8 cellular contexts compared by ENCODE assay signal in the genomic region with DNA sequence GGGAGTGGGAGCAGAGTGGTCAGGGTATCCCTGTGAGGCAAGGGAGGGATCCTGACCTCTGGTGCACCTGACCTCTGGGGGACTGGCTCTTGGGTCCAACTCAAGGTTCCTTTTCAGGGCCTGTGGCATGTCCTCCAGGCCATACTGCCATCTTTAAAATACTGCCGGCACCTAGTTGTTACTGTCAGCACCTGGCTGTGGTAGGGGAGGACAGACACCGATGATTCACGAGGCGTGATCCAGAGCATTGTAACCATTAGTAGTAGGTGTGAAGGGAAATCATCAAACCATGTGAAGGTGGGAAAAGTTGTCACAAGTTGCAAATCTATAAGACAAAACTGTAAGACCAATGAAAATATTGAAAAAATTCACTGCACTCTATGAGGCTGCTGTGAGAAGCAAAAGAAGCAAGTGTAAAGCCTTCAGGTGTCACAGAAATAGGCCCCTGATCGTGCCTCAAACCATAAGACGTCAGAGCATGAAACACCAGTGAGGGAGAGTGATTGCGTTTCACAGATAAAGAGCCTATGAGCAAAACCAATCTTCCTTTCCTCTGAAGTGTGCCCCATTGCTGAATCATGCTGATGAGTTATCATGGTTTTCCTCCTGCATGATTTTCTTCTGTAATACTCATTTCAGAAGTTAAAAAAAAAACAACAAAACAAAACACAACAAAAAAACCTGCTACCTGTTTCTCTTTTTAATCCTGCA.
DNase-seq lines count a peak whose midpoint lies in the region; ATAC-seq lines count a peak whose summit lies in the region.

No MANE protein-coding gene starts in this region.

- H3K27me3 Mint-ChIP-seq in central memory CD8-positive, alpha-beta T cell: no peaks in the 10 kb centered on the region

- H3K4me1 Mint-ChIP-seq in central memory CD8-positive, alpha-beta T cell: peaks cover 91% of the 10 kb centered on the region

- no peak overlapping the region for H3K27ac ChIP-seq in caudate nucleus (ENCODE audit: low read depth, low read length)

- H3K4me3 Mint-ChIP-seq in central memory CD8-positive, alpha-beta T cell: peak overlapping the region; percentile 67

- H3K36me3 Mint-ChIP-seq in central memory CD8-positive, alpha-beta T cell (ENCODE audit: insufficient read depth): peaks cover 10% of the 10 kb centered on the region

- H3K27ac Mint-ChIP-seq in central memory CD8-positive, alpha-beta T cell (ENCODE audit: low read depth): peak overlapping the region; percentile 97

- H3K9me3 Mint-ChIP-seq in central memory CD8-positive, alpha-beta T cell: no peaks in the 10 kb centered on the region

- peak; percentile 66 for ATAC-seq in GM21529 (IDR thresholded peaks at IDR 0.05; ENCODE audit: unreplicated experiment)
- peak; percentile 93 for ATAC-seq in central memory CD8-positive, alpha-beta T cell (replicated peaks; ENCODE audit: extremely low read depth, poor library complexity, severe bottlenecking)
- ATAC-seq in GM19455 (IDR thresholded peaks at IDR 0.05; ENCODE audit: unreplicated experiment): no peak

- DNase-seq in activated CD4-positive, CD25-positive, alpha-beta regulatory T cell treated with anti-CD3 and anti-CD28 coated beads, Interleukin-2, amount 50 U/mL, for 16 hours (ENCODE audit: low read depth, low spot score): peak; percentile 56
- DNase-seq in central memory CD8-positive, alpha-beta T cell (ENCODE audit: low spot score in 2 of 2): peak; percentile 35 to 80
- DNase-seq in stimulated activated CD4-positive, alpha-beta T cell treated with anti-CD3 and anti-CD28 coated beads, Interleukin-2, amount 100 ng/mL, for 24 hours: peak; percentile 58 to 64
- no peak for DNase-seq in caudate nucleus (lab: John Stamatoyannopoulos, UW)
- DNase-seq in NCI-H446 (lab: John Stamatoyannopoulos, UW): no peak
- DNase-seq in HuH-7 (ENCODE audit: low spot score): no peak

Comparison
In these comparisons a context has a peak if more than half of its experiments do, and no peak if none do; other contexts are left out.
1. DNase-seq: peak in activated CD4-positive, CD25-positive, alpha-beta regulatory T cell treated with anti-CD3 and anti-CD28 coated beads, Interleukin-2, amount 50 U/mL, for 16 hours (single experiment), central memory CD8-positive, alpha-beta T cell (2 of 2) and stimulated activated CD4-positive, alpha-beta T cell treated with anti-CD3 and anti-CD28 coated beads, Interleukin-2, amount 100 ng/mL, for 24 hours (2 of 2); none in caudate nucleus (0 of 61), NCI-H446 (0 of 2) and HuH-7 (single experiment).